In the genomic region with DNA sequence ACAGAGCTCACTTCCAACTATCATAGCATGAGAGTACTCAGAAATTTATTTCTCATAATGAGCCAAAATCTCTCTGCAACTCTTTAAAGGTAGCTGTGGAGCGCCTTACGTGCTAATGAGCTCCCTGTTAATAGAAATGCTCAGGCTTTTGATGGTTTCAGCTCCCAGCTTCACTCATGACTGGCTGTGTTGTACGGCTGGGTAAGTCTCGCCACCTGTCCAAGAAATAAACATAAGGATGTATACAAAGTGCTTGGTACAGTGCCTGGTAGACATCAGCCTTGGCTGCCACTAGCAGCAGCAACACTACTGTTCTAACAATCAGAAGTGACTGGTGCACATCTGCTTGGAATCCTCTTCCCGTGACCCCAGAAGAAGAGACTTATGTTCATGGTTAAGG, we compare ENCODE assay signal across 20 cellular contexts.
DNase-seq lines count a peak whose midpoint lies in the region; ATAC-seq and TF ChIP-seq lines count a peak whose summit lies in the region.
"Had no signal": no experiment of that assay in that cellular context is flagged by ENCODE, and none has a peak within 500 bp of the region (broad histone marks: within the 10 kb centered on the region; RNA-seq: fewer than 3 reads in every experiment).

No MANE protein-coding gene starts in this region.

- peaks cover 3 to 10% (median 4%) of the 10 kb centered on the region in 5 experiments for H3K9me3 Mint-ChIP-seq in brain
- peaks cover 4% of the 10 kb centered on the region; the same call in 2 of the 3 replicates for H3K9me3 Mint-ChIP-seq in GM23338

- no peak overlapping the region for H3K4me3 ChIP-seq in GM23338

- H3K9me2 ChIP-seq in GM23338 (ENCODE audit: insufficient read depth) = peaks cover 8% of the 10 kb centered on the region; the same call in 1 of the 2 replicates

- ATAC-seq in GM23338 = no peak
- ATAC-seq: HCT116 had no signal

- H3K36me3 Mint-ChIP-seq in brain (peaks cover 12% of the 10 kb centered on the region), GM23338 (ENCODE audit: low read depth) (peaks cover 5% of the 10 kb centered on the region; the same call in 2 of the 3 replicates)
- H3K36me3 Mint-ChIP-seq: CD4-positive, CD25-positive, alpha-beta regulatory T cell; CD8-positive, alpha-beta memory T cell had no signal

- no peaks in the 10 kb centered on the region for H3F3A ChIP-seq in GM23338 (replicated peaks; ENCODE audit: low read depth)

- H3K79me2 ChIP-seq in GM23338 (replicated peaks; ENCODE audit: insufficient read depth) = peaks cover 33% of the 10 kb centered on the region

- peaks cover 27% of the 10 kb centered on the region for H3K4me1 ChIP-seq in GM23338 (ENCODE audit: insufficient read depth)
- H3K4me1 ChIP-seq: BE2C had no signal

- H3K4me3 Mint-ChIP-seq in brain (peak overlapping the region in 1 of 5 experiments; percentile 59), GM23338 (no peak overlapping the region)
- H3K4me3 Mint-ChIP-seq: CD8-positive, alpha-beta memory T cell; HFFc6 had no signal

- H3K27ac Mint-ChIP-seq in brain = peak overlapping the region in 3 of 5 experiments; percentile 21 to 91 (median 61)
- no peak overlapping the region for H3K27ac Mint-ChIP-seq in GM23338
- H3K27ac Mint-ChIP-seq: CD4-positive, CD25-positive, alpha-beta regulatory T cell; CD8-positive, alpha-beta memory T cell; HFFc6 had no signal

- no peak overlapping the region for H3K27ac ChIP-seq in GM23338 (ENCODE audit: low read depth)
- H3K27ac ChIP-seq: HL-60, KMS-11 had no signal

- peaks cover 74% of the 10 kb centered on the region for H3K4me1 Mint-ChIP-seq in brain
- H3K4me1 Mint-ChIP-seq in GM23338 = peaks cover 36% of the 10 kb centered on the region
- H3K4me1 Mint-ChIP-seq: CD4-positive, CD25-positive, alpha-beta regulatory T cell; CD8-positive, alpha-beta memory T cell had no signal

- H3K27me3 ChIP-seq in GM23338 (ENCODE audit: insufficient read depth) = no peaks in the 10 kb centered on the region
- H3K27me3 ChIP-seq: BE2C had no signal

- DNase-seq in NCI-H1694 treated with DMSO at 0.1 percent for 48 hours (lab: John Stamatoyannopoulos, UW) (peak; percentile 41), NCI-H1694 (lab: John Stamatoyannopoulos, UW) (no peak), midbrain (lab: John Stamatoyannopoulos, UW) (peak; percentile 24), NCI-H2196 (lab: John Stamatoyannopoulos, UW; ENCODE audit: unreplicated experiment) (no peak), GM23338 (ENCODE audit: low spot score) (no peak), germinal center (ENCODE audit: low spot score) (no peak)
- DNase-seq: BE2C; CD4-positive, CD25-positive, alpha-beta regulatory T cell; CD8-positive, alpha-beta memory T cell; COR-L47; DMS153; DND-41; EL; GOT3; H7; HFFc6 had no signal

- TF ChIP-seq CTCF in brain (conservative IDR thresholded peaks at IDR 0.05) = no peak
- no peak for TF ChIP-seq CTCF in GM23338 (conservative IDR thresholded peaks at IDR 0.05; ENCODE audit: low read depth in 2 of 2)

- no peaks in the 10 kb centered on the region; the same call in 1 of the 2 replicates for H4K20me1 ChIP-seq in GM23338 (replicated peaks; ENCODE audit: insufficient read depth)

- H3K27me3 Mint-ChIP-seq in brain = no peaks in the 10 kb centered on the region
- peaks cover 2% of the 10 kb centered on the region for H3K27me3 Mint-ChIP-seq in GM23338 (ENCODE audit: insufficient read depth, low read depth, poor library complexity)
- H3K27me3 Mint-ChIP-seq: CD4-positive, CD25-positive, alpha-beta regulatory T cell had no signal

- no peaks in the 10 kb centered on the region; the same call in 1 of the 2 replicates for H3K36me3 ChIP-seq in GM23338 (ENCODE audit: insufficient read depth)
- H3K36me3 ChIP-seq: BE2C had no signal

- H2AFZ ChIP-seq in GM23338 = no peak overlapping the region

- H3K4me2 ChIP-seq in GM23338 = no peak overlapping the region
- H3K4me2 ChIP-seq: KMS-11 had no signal

TF ChIP-seq in GM23338, 12 proteins besides CTCF, POLR2A, EP300 and RAD21:
- no peak for TF ChIP-seq ETS1 (IDR thresholded peaks at IDR 0.05)
- no peak for TF ChIP-seq EZH2phosphoT487 (IDR thresholded peaks at IDR 0.05; ENCODE audit: unreplicated experiment)
- TF ChIP-seq, protein P1, sequence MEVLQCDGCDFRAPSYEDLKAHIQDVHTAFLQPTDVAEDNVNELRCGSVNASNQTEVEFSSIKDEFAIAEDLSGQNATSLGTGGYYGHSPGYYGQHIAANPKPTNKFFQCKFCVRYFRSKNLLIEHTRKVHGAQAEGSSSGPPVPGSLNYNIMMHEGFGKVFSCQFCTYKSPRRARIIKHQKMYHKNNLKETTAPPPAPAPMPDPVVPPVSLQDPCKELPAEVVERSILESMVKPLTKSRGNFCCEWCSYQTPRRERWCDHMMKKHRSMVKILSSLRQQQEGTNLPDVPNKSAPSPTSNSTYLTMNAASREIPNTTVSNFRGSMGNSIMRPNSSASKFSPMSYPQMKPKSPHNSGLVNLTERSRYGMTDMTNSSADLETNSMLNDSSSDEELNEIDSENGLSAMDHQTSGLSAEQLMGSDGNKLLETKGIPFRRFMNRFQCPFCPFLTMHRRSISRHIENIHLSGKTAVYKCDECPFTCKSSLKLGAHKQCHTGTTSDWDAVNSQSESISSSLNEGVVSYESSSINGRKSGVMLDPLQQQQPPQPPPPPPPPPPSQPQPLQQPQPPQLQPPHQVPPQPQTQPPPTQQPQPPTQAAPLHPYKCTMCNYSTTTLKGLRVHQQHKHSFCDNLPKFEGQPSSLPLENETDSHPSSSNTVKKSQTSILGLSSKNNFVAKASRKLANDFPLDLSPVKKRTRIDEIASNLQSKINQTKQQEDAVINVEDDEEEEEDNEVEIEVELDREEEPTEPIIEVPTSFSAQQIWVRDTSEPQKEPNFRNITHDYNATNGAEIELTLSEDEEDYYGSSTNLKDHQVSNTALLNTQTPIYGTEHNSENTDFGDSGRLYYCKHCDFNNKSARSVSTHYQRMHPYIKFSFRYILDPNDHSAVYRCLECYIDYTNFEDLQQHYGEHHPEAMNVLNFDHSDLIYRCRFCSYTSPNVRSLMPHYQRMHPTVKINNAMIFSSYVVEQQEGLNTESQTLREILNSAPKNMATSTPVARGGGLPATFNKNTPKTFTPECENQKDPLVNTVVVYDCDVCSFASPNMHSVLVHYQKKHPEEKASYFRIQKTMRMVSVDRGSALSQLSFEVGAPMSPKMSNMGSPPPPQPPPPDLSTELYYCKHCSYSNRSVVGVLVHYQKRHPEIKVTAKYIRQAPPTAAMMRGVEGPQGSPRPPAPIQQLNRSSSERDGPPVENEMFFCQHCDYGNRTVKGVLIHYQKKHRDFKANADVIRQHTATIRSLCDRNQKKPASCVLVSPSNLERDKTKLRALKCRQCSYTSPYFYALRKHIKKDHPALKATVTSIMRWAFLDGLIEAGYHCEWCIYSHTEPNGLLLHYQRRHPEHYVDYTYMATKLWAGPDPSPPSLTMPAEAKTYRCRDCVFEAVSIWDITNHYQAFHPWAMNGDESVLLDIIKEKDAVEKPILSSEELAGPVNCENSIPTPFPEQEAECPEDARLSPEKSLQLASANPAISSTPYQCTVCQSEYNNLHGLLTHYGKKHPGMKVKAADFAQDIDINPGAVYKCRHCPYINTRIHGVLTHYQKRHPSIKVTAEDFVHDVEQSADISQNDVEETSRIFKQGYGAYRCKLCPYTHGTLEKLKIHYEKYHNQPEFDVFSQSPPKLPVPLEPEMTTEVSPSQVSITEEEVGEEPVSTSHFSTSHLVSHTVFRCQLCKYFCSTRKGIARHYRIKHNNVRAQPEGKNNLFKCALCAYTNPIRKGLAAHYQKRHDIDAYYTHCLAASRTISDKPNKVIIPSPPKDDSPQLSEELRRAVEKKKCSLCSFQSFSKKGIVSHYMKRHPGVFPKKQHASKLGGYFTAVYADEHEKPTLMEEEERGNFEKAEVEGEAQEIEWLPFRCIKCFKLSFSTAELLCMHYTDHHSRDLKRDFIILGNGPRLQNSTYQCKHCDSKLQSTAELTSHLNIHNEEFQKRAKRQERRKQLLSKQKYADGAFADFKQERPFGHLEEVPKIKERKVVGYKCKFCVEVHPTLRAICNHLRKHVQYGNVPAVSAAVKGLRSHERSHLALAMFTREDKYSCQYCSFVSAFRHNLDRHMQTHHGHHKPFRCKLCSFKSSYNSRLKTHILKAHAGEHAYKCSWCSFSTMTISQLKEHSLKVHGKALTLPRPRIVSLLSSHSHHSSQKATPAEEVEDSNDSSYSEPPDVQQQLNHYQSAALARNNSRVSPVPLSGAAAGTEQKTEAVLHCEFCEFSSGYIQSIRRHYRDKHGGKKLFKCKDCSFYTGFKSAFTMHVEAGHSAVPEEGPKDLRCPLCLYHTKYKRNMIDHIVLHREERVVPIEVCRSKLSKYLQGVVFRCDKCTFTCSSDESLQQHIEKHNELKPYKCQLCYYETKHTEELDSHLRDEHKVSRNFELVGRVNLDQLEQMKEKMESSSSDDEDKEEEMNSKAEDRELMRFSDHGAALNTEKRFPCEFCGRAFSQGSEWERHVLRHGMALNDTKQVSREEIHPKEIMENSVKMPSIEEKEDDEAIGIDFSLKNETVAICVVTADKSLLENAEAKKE (CRISPR knock-in tag; IDR thresholded peaks at IDR 0.05) = no peak

Comparison
In these comparisons a context has a peak if more than half of its experiments do, and no peak if none do; other contexts are left out.
1. DNase-seq: peak in NCI-H1694 treated with DMSO at 0.1 percent for 48 hours (single experiment) and midbrain (single experiment); none in NCI-H1694 (single experiment), NCI-H2196 (single experiment), GM23338 (single experiment) and germinal center (single experiment).